ENCODE assay signal across 14 cellular contexts in the genomic region with DNA sequence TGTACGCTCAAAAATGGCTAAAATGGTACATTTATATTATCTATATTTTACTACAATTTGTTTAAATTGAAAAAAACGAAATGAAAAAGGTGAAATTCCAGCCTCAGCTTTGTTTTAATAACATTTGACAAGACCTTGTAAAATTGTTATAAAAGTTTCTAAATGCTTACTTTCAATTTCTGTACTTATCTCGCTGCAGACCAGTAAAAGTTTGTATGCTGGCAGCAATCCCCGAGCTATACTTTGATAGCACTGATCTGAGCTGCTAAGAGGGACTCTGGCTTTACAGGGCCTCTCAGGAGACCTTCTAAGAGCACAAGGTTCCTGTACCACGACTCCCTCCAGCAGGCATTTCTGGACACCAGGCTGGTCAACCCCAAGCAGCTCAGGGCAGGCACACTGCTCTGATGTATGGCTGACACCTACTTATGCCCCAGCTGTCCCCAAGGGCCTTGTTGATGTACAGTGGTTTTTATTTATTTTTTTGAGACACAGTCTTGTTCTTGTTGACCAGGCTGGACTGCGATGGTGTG. TPM values are rescaled to one million over a fixed set of nuclear protein-coding genes. Genes with fewer than 3 reads are reported as not detected.
DNase-seq lines count a peak whose midpoint lies in the region; ATAC-seq, FAIRE-seq and TF ChIP-seq lines count a peak whose summit lies in the region.
"Had no signal": no experiment of that assay in that cellular context is flagged by ENCODE, and none has a peak within 500 bp of the region (broad histone marks: within the 10 kb centered on the region; RNA-seq: fewer than 3 reads in every experiment).

No MANE protein-coding gene starts in this region.

- intact Hi-C loops in dorsolateral prefrontal cortex (cut with DNase I): loop anchor here (10.0 kb wide), 3 partner anchors 202 to 252 kb away; a partner anchor contains a TSS

- H2AFZ ChIP-seq in osteoblast (ENCODE audit: low read length): peak overlapping the region; percentile 13

- no peaks in the 10 kb centered on the region for H4K20me1 ChIP-seq in osteoblast (ENCODE audit: insufficient read depth, low read length)

- H3K36me3 ChIP-seq in osteoblast (ENCODE audit: insufficient read depth, low read length): no peaks in the 10 kb centered on the region
- H3K36me3 ChIP-seq: left ventricle myocardium inferior, right lobe of liver had no signal

- TF ChIP-seq CTCF in dorsolateral prefrontal cortex (IDR thresholded peaks at IDR 0.05 in 54 of 56, conservative IDR thresholded peaks at IDR 0.05 in 2 of 56; ENCODE audit: low read depth in 1 of 56, partially characterized antibody in 56 of 56): no peak
- no peak for TF ChIP-seq CTCF in osteoblast (IDR thresholded peaks at IDR 0.05; ENCODE audit: extremely low read depth, low read depth, low read length)
- no peak for TF ChIP-seq CTCF in GM20000 (IDR thresholded peaks at IDR 0.05; ENCODE audit: extremely low read depth, missing control alignments)

- H3K9me3 ChIP-seq in osteoblast (ENCODE audit: low read depth, low read length): no peaks in the 10 kb centered on the region
- H3K9me3 ChIP-seq: left ventricle myocardium inferior, right lobe of liver had no signal

- H3K4me2 ChIP-seq in osteoblast (ENCODE audit: insufficient read depth, low read length): peak overlapping the region; percentile 70

- DNase-seq in M059J (ENCODE audit: low read depth): peak; percentile 42
- DNase-seq in dorsolateral prefrontal cortex: peak in 1 of 10 donors; percentile 9
- DNase-seq in osteoblast (ENCODE audit: insufficient read length, low spot score, missing footprints): no peak
- DNase-seq in GM20000 (ENCODE audit: low spot score): no peak
- DNase-seq in activated naive CD4-positive, alpha-beta T cell (lab: John Stamatoyannopoulos, UW): no peak
- DNase-seq: activated naive CD4-positive, alpha-beta T cell treated with anti-CD3 and anti-CD28 coated beads, Interleukin-2, amount 50 U/mL, for 16 hours; NCI-H1092; NCI-H2227 treated with DMSO at 0.1 percent for 48 hours; right lobe of liver had no signal

- no peak overlapping the region for H3K4me3 ChIP-seq in dorsolateral prefrontal cortex
- H3K4me3 ChIP-seq in osteoblast (ENCODE audit: insufficient read depth, low read length): no peak overlapping the region
- H3K4me3 ChIP-seq: left ventricle myocardium inferior, right lobe of liver had no signal

- FAIRE-seq in A204.1 (lab: Jason Lieb, UNC): peak; percentile 97
- FAIRE-seq: HepG2 had no signal

- ATAC-seq in GM18517 (IDR thresholded peaks at IDR 0.05; ENCODE audit: unreplicated experiment): no peak
- ATAC-seq in GM19452 (IDR thresholded peaks at IDR 0.05; ENCODE audit: unreplicated experiment): no peak
- ATAC-seq: HepG2, right lobe of liver had no signal

- H3K79me2 ChIP-seq in osteoblast (ENCODE audit: insufficient read depth, low read length): no peaks in the 10 kb centered on the region

- no peaks in the 10 kb centered on the region for H3K27me3 ChIP-seq in dorsolateral prefrontal cortex
- no peaks in the 10 kb centered on the region for H3K27me3 ChIP-seq in osteoblast (ENCODE audit: insufficient read depth, low read length)
- H3K27me3 ChIP-seq: right lobe of liver had no signal

- H3K27ac ChIP-seq in dorsolateral prefrontal cortex (peak overlapping the region in 49 of 59 donors; percentile 8 to 98 (median 71)), osteoblast (ENCODE audit: low read depth, low read length) (peak overlapping the region; percentile 95)
- H3K27ac ChIP-seq: right lobe of liver had no signal

- peaks cover 49% of the 10 kb centered on the region for H3K4me1 ChIP-seq in osteoblast (ENCODE audit: insufficient read depth, low read length)

RNA-seq across cellular contexts. Expression of a gene that starts 13.1 kb away (rescaled TPM):
- total RNA-seq in M059J (2014; rRNA removed; shearing (Covaris generic)): 377 and 462 TPM in 2 replicates
- total RNA-seq in dorsolateral prefrontal cortex: 1,000 to 10,000 TPM in 1 of 120 experiments, 100 to 1,000 TPM in 119; 153 to 1,009 (median 725) TPM
- 34.7 and 35.1 TPM in 2 replicates for total RNA-seq in osteoblast

RNA-seq across cellular contexts. Expression of a gene that starts 17.6 kb away (rescaled TPM):
- total RNA-seq in M059J (2014; rRNA removed; shearing (Covaris generic)): 6.5 and 6.8 TPM in 2 replicates
- total RNA-seq in dorsolateral prefrontal cortex (10 to 100 TPM in 41 of 120 experiments, 1 to 10 TPM in 79; 5.7 to 12.6 (median 9.3) TPM), osteoblast (9.8 and 11.2 TPM in 2 replicates)

RNA-seq across cellular contexts. Expression of a gene that starts 33.9 kb away (rescaled TPM):
- 7.1 and 9.1 TPM in 2 replicates for total RNA-seq in M059J (2014; rRNA removed; shearing (Covaris generic))
- total RNA-seq in dorsolateral prefrontal cortex (1 to 10 TPM in 112 of 120 experiments, under 1 TPM in 8; 0.35 to 4.7 (median 2.0) TPM), osteoblast (0.72 and 0.88 TPM in 2 replicates)
- total RNA-seq: left ventricle myocardium inferior had no signal
